ENCODE assay signal across 27 cellular contexts in the genomic region with DNA sequence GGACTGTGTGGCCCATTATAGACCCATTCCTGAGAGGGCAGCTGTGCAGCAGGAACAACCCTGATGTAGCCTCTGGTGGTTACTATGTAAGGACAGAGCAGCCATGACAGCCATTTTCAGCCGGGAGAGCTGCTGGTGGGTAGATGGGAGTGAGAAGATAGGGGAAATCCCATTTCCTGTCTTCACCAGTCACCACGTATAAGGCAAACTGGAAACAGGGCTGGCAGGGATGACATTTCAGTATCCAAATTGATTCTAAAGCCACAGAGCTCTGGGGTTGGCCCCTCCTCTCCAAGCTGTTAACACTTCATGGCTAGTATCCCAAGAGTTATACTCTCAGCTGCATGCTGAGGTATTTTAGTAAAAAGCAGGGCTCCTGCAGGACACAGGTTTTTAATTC. TPM values are rescaled to one million over a fixed set of nuclear protein-coding genes. Genes with fewer than 3 reads are reported as not detected.
DNase-seq lines count a peak whose midpoint lies in the region; ATAC-seq, FAIRE-seq and TF ChIP-seq lines count a peak whose summit lies in the region.
"Had no signal": no experiment of that assay in that cellular context is flagged by ENCODE, and none has a peak within 500 bp of the region (broad histone marks: within the 10 kb centered on the region; RNA-seq: fewer than 3 reads in every experiment).

No MANE protein-coding gene starts in this region.

- no peaks in the 10 kb centered on the region for H3K79me2 ChIP-seq in GM23338 (replicated peaks; ENCODE audit: insufficient read depth)
- H3K79me2 ChIP-seq in astrocyte (ENCODE audit: insufficient read depth, low read length) = no peaks in the 10 kb centered on the region

- FAIRE-seq in astrocyte (lab: Jason Lieb, UNC) = no peak
- FAIRE-seq: A549, colon, G401.6, GM18507 had no signal

- H3K36me3 ChIP-seq in GM23338 (ENCODE audit: insufficient read depth) (no peaks in the 10 kb centered on the region), astrocyte (ENCODE audit: insufficient read depth, low read length) (no peaks in the 10 kb centered on the region)
- no peaks in the 10 kb centered on the region for H3K36me3 ChIP-seq in CD8-positive, alpha-beta T cell (ENCODE audit: insufficient read depth, low read length)
- H3K36me3 ChIP-seq: right lobe of liver, SJCRH30 had no signal

- H3K27me3 ChIP-seq in GM23338 (ENCODE audit: insufficient read depth) (no peaks in the 10 kb centered on the region), astrocyte (ENCODE audit: insufficient read depth, low read length) (no peaks in the 10 kb centered on the region)
- no peaks in the 10 kb centered on the region for H3K27me3 ChIP-seq in CD8-positive, alpha-beta T cell (ENCODE audit: insufficient read depth, low read length)
- H3K27me3 ChIP-seq: right lobe of liver, SJCRH30 had no signal

- no peak overlapping the region for H3K4me3 Mint-ChIP-seq in GM23338
- H3K4me3 Mint-ChIP-seq in astrocyte (ENCODE audit: unreplicated experiment) = no peak overlapping the region
- H3K4me3 Mint-ChIP-seq in CD8-positive, alpha-beta T cell = no peak overlapping the region
- H3K4me3 Mint-ChIP-seq: activated CD4-positive, alpha-beta T cell treated with anti-CD3 and anti-CD28 coated beads, Interleukin-2, amount 10 ng/mL, durations not matched to agents 7 days and 5 days; brain; effector memory CD8-positive, alpha-beta T cell; mesothelial cell of epicardium; nephron progenitor cell; T-helper 17 cell had no signal

- H3K9me2 ChIP-seq in GM23338 (ENCODE audit: insufficient read depth) = peaks cover 11% of the 10 kb centered on the region; the same call in 1 of the 2 replicates

- POLR2A ChIA-PET in HEK293T (lab: Yijun Ruan, JAX) = no interaction called here
- POLR2A ChIA-PET in CD8-positive, alpha-beta T cell (lab: Charles Lee) = no interaction called here

- H4K20me1 ChIP-seq in GM23338 (replicated peaks; ENCODE audit: insufficient read depth) (no peaks in the 10 kb centered on the region), astrocyte (ENCODE audit: insufficient read depth, low read length) (no peaks in the 10 kb centered on the region)

- H3K9me3 Mint-ChIP-seq in GM23338 (no peaks in the 10 kb centered on the region), astrocyte (ENCODE audit: unreplicated experiment) (peaks cover 2% of the 10 kb centered on the region)
- no peaks in the 10 kb centered on the region for H3K9me3 Mint-ChIP-seq in CD8-positive, alpha-beta T cell
- H3K9me3 Mint-ChIP-seq: activated CD4-positive, alpha-beta T cell treated with anti-CD3 and anti-CD28 coated beads, Interleukin-2, amount 10 ng/mL, durations not matched to agents 7 days and 5 days had no signal

- H3F3A ChIP-seq in GM23338 (replicated peaks; ENCODE audit: low read depth) = no peaks in the 10 kb centered on the region

- H3K27ac ChIP-seq in GM23338 (ENCODE audit: low read depth) (no peak overlapping the region), astrocyte (ENCODE audit: low read depth, low read length) (no peak overlapping the region)
- H3K27ac ChIP-seq in CD8-positive, alpha-beta T cell (ENCODE audit: low read depth, low read length) = no peak overlapping the region
- H3K27ac ChIP-seq: A549, right lobe of liver, SJCRH30 had no signal

- H3K4me1 Mint-ChIP-seq in GM23338 (no peaks in the 10 kb centered on the region), astrocyte (ENCODE audit: low read depth, unreplicated experiment) (peaks cover 19% of the 10 kb centered on the region)
- no peaks in the 10 kb centered on the region for H3K4me1 Mint-ChIP-seq in CD8-positive, alpha-beta T cell (ENCODE audit: low read depth)
- H3K4me1 Mint-ChIP-seq: activated CD4-positive, alpha-beta T cell treated with anti-CD3 and anti-CD28 coated beads, Interleukin-2, amount 10 ng/mL, durations not matched to agents 7 days and 5 days; brain; mesothelial cell of epicardium; nephron progenitor cell; T-helper 17 cell had no signal

- H3K27ac Mint-ChIP-seq in GM23338 (no peak overlapping the region), astrocyte (ENCODE audit: unreplicated experiment) (peak overlapping the region; percentile 38)
- H3K27ac Mint-ChIP-seq in CD8-positive, alpha-beta T cell = no peak overlapping the region
- H3K27ac Mint-ChIP-seq: activated CD4-positive, alpha-beta T cell treated with anti-CD3 and anti-CD28 coated beads, Interleukin-2, amount 10 ng/mL, durations not matched to agents 7 days and 5 days; brain; effector memory CD8-positive, alpha-beta T cell; mesothelial cell of epicardium; nephron progenitor cell; T-helper 17 cell had no signal

- DNase-seq in A172 (ENCODE audit: low spot score) = peak; percentile 47
- peak; percentile 17 for DNase-seq in GM23338 (ENCODE audit: low spot score)
- peak; percentile 20 for DNase-seq in astrocyte (ENCODE audit: low read depth)
- peak; percentile 61 for DNase-seq in islet precursor cell
- no peak for DNase-seq in stimulated activated CD8-positive, alpha-beta memory T cell treated with anti-CD3 and anti-CD28 coated beads, Interleukin-4, amount 100 ng/mL, for 48 hours
- no peak for DNase-seq in HEK293T (ENCODE audit: extremely low spot score)
- DNase-seq in CD8-positive, alpha-beta T cell = no peak
- DNase-seq: activated CD4-positive, alpha-beta T cell treated with anti-CD3 and anti-CD28 coated beads, Interleukin-2, amount 10 ng/mL, durations not matched to agents 7 days and 5 days; C1 segment of cervical spinal cord; effector memory CD8-positive, alpha-beta T cell; head of caudate nucleus; NCI-H2081; nephron progenitor cell; PC-3; posterior cingulate gyrus; right lobe of liver; SJCRH30; stimulated activated CD4-positive, alpha-beta T cell treated with anti-CD3 and anti-CD28 coated beads, Interleukin-15, amount 100 ng/mL, for 24 hours; T-helper 17 cell had no signal

- H3K9ac ChIP-seq in astrocyte (ENCODE audit: low read length) = no peak overlapping the region

- no peaks in the 10 kb centered on the region for H3K36me3 Mint-ChIP-seq in GM23338 (ENCODE audit: low read depth)
- no peaks in the 10 kb centered on the region for H3K36me3 Mint-ChIP-seq in astrocyte (ENCODE audit: low read depth, unreplicated experiment)
- no peaks in the 10 kb centered on the region for H3K36me3 Mint-ChIP-seq in CD8-positive, alpha-beta T cell
- H3K36me3 Mint-ChIP-seq: brain, mesothelial cell of epicardium had no signal

- H3K27me3 Mint-ChIP-seq in GM23338 (ENCODE audit: insufficient read depth, low read depth, poor library complexity) (peaks cover 6% of the 10 kb centered on the region), astrocyte (ENCODE audit: low read depth, unreplicated experiment) (no peaks in the 10 kb centered on the region)
- H3K27me3 Mint-ChIP-seq in CD8-positive, alpha-beta T cell (ENCODE audit: low read depth) = no peaks in the 10 kb centered on the region
- H3K27me3 Mint-ChIP-seq: activated CD4-positive, alpha-beta T cell treated with anti-CD3 and anti-CD28 coated beads, Interleukin-2, amount 10 ng/mL, durations not matched to agents 7 days and 5 days; brain; effector memory CD8-positive, alpha-beta T cell; T-helper 17 cell had no signal

- H2AFZ ChIP-seq in GM23338 (no peak overlapping the region), astrocyte (ENCODE audit: low read depth, low read length) (no peak overlapping the region)

- TF ChIP-seq CTCF in GM23338 (conservative IDR thresholded peaks at IDR 0.05; ENCODE audit: low read depth in 2 of 2) = no peak
- TF ChIP-seq CTCF in astrocyte (IDR thresholded peaks at IDR 0.05; ENCODE audit: insufficient read depth, low read depth, low read length) = no peak
- no peak for TF ChIP-seq CTCF in CD8-positive, alpha-beta T cell (IDR thresholded peaks at IDR 0.05)

- H3K4me1 ChIP-seq in GM23338 (ENCODE audit: insufficient read depth) = no peaks in the 10 kb centered on the region
- H3K4me1 ChIP-seq in astrocyte (ENCODE audit: insufficient read depth, low read length) = peaks cover 1% of the 10 kb centered on the region
- H3K4me1 ChIP-seq in CD8-positive, alpha-beta T cell (ENCODE audit: insufficient read depth, low read length) = no peaks in the 10 kb centered on the region
- H3K4me1 ChIP-seq: right lobe of liver, SJCRH30 had no signal

- ATAC-seq in GM23338 (no peak), GM21360 (IDR thresholded peaks at IDR 0.05; ENCODE audit: unreplicated experiment) (no peak)
- no peak for ATAC-seq in CD8-positive, alpha-beta T cell
- ATAC-seq: effector memory CD8-positive, alpha-beta T cell; left lobe of liver; right lobe of liver; T-helper 17 cell had no signal

- H3K9me3 ChIP-seq in astrocyte (ENCODE audit: insufficient read depth, low read depth, low read length) = no peaks in the 10 kb centered on the region
- H3K9me3 ChIP-seq in CD8-positive, alpha-beta T cell (ENCODE audit: low read length) = no peaks in the 10 kb centered on the region
- H3K9me3 ChIP-seq: A549, right lobe of liver, SJCRH30 had no signal

- H3K4me2 ChIP-seq in GM23338 (no peak overlapping the region), astrocyte (ENCODE audit: low read length) (no peak overlapping the region)
- H3K4me2 ChIP-seq: A549 had no signal

- H3K4me3 ChIP-seq in GM23338 = no peak overlapping the region
- H3K4me3 ChIP-seq in astrocyte (ENCODE audit: insufficient read depth, low read depth, low read length) = no peak overlapping the region
- H3K4me3 ChIP-seq in CD8-positive, alpha-beta T cell (ENCODE audit: low read depth, low read length) = no peak overlapping the region
- H3K4me3 ChIP-seq: A549, right lobe of liver, SJCRH30 had no signal

- CTCF ChIA-PET in HEK293T (lab: Yijun Ruan, JAX) = interaction anchor here (0.7 kb wide), 1 partner anchor 12 kb away, joined by 4 read pairs; no protein-coding TSS in a partner anchor
- CTCF ChIA-PET in CD8-positive, alpha-beta T cell (lab: Charles Lee) = no interaction called here

- intact Hi-C loops in CD8-positive, alpha-beta T cell (cut with DNase I, micrococcal nuclease) = no loop called here

TF ChIP-seq in HEK293T, 16 proteins besides CTCF, POLR2A, EP300 and RAD21 (continues in another document):
- no peak for TF ChIP-seq FOXM1 (IDR thresholded peaks at IDR 0.05; ENCODE audit: borderline replicate concordance)
- TF ChIP-seq LEF1 (IDR thresholded peaks at IDR 0.05; ENCODE audit: borderline replicate concordance) = no peak
- TF ChIP-seq ELF4 (IDR thresholded peaks at IDR 0.05) = no peak
- TF ChIP-seq FOXA1 (IDR thresholded peaks at IDR 0.05) = no peak
- no peak for TF ChIP-seq CTBP1 (IDR thresholded peaks at IDR 0.05; ENCODE audit: borderline replicate concordance)
- TF ChIP-seq FOXK2 (IDR thresholded peaks at IDR 0.05) = no peak

RNA-seq across cellular contexts. Expression of a gene that starts 15.2 kb away (rescaled TPM):
- 5.5 and 6.4 TPM in 2 replicates for total RNA-seq in A172 (2014; rRNA removed; shearing (Covaris generic))
- 1.4 TPM in 2 replicates for total RNA-seq in GM23338 (2014; rRNA removed; shearing (Covaris generic))
- polyA plus RNA-seq in GM23338 (2016; fragmentation: Nextera tagmentation; extraction: Ambion mirVana) = 0.34 and 0.42 TPM in 2 replicates
- 5.4 and 6.8 TPM in 2 replicates for total RNA-seq in astrocyte
- total RNA-seq in CD8-positive, alpha-beta T cell = not detected

Comparison
In these comparisons a context has a peak if more than half of its experiments do, and no peak if none do; other contexts are left out.
1. DNase-seq: peak in A172 (single experiment), GM23338 (single experiment), astrocyte (single experiment) and islet precursor cell (single experiment); none in stimulated activated CD8-positive, alpha-beta memory T cell treated with anti-CD3 and anti-CD28 coated beads, Interleukin-4, amount 100 ng/mL, for 48 hours (single experiment), HEK293T (single experiment) and CD8-positive, alpha-beta T cell (0 of 7).